Comparison of ENCODE assay signal across 22 cellular contexts in the genomic region with DNA sequence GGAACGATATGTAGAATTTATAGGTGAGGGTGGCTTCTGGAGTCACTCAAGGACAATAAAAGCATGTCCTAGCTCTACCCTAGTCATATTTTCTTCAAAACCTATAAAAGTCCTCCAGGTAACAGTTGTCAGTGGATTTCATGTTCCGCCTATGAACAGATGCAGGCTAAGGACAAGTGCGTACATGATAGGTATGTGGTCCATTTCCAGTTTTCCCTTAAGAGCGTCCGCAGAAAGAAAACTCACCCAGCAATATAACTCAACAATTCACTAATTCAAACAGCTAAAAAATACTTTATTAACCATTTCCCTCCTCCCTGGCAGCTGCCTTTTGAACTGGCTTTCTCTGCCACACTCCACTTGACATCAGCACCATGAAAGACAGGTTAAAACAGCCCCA. TPM values are rescaled to one million over a fixed set of nuclear protein-coding genes. Genes with fewer than 3 reads are reported as not detected.
A peak's percentile ranks its signal among the peaks of the same experiment; 100 is the strongest.
DNase-seq lines count a peak whose midpoint lies in the region; ATAC-seq, FAIRE-seq and TF ChIP-seq lines count a peak whose summit lies in the region.
"Had no signal": no experiment of that assay in that cellular context is flagged by ENCODE, and none has a peak within 500 bp of the region (broad histone marks: within the 10 kb centered on the region; RNA-seq: fewer than 3 reads in every experiment).

No MANE protein-coding gene starts in this region.

- peaks cover 100% of the 10 kb centered on the region for H3K79me2 ChIP-seq in neural progenitor cell (ENCODE audit: low read depth)

- 32 to 67% methylated on average over 5 of the region's 5 CpGs for WGBS in esophagus squamous epithelium, 2 donors

- H3K9ac ChIP-seq in neural progenitor cell = no peak overlapping the region
- H3K9ac ChIP-seq: KMS-11 had no signal

- H3K4me3 Mint-ChIP-seq in neural progenitor cell = no peak overlapping the region
- H3K4me3 Mint-ChIP-seq: CD8-positive, alpha-beta memory T cell had no signal

- FAIRE-seq in GM12892 (lab: Jason Lieb, UNC) = peak; percentile 21
- FAIRE-seq: G401.6, RCC 7860 had no signal

- H3K36me3 ChIP-seq in RWPE2 (ENCODE audit: low read depth) (no peaks in the 10 kb centered on the region), esophagus squamous epithelium (no peaks in the 10 kb centered on the region), neural progenitor cell (peaks cover 12% of the 10 kb centered on the region)

- H3K4me2 ChIP-seq in neural progenitor cell = no peak overlapping the region
- H3K4me2 ChIP-seq: KMS-11 had no signal

- H3K36me3 Mint-ChIP-seq in neural progenitor cell = no peaks in the 10 kb centered on the region

- no peaks in the 10 kb centered on the region for H3K27me3 Mint-ChIP-seq in neural progenitor cell (ENCODE audit: insufficient read depth, low read depth)

- H3K9me3 Mint-ChIP-seq in neural progenitor cell = peaks cover under 1% of the 10 kb centered on the region
- H3K9me3 Mint-ChIP-seq: CD8-positive, alpha-beta memory T cell had no signal

- no peak overlapping the region for H3K27ac Mint-ChIP-seq in neural progenitor cell
- H3K27ac Mint-ChIP-seq: CD8-positive, alpha-beta memory T cell had no signal

- intact Hi-C loops in esophagus squamous epithelium (cut with DNase I) (no loop called here), dorsolateral prefrontal cortex (cut with DNase I) (no loop called here)

- peaks cover 13% of the 10 kb centered on the region for H3K4me1 ChIP-seq in RWPE2 (ENCODE audit: insufficient read depth, poor library complexity, severe bottlenecking)
- H3K4me1 ChIP-seq in esophagus squamous epithelium = peaks cover 0 to 70% (median 2%) of the 10 kb centered on the region in 3 donors
- H3K4me1 ChIP-seq in neural progenitor cell = peaks cover 47% of the 10 kb centered on the region

- H3K9me3 ChIP-seq in RWPE2 (ENCODE audit: severe bottlenecking) = no peaks in the 10 kb centered on the region
- no peaks in the 10 kb centered on the region for H3K9me3 ChIP-seq in esophagus squamous epithelium
- no peaks in the 10 kb centered on the region for H3K9me3 ChIP-seq in neural progenitor cell (ENCODE audit: low read depth)
- H3K9me3 ChIP-seq: HAP-1 had no signal

- H3K4me3 ChIP-seq in RWPE2 (ENCODE audit: severe bottlenecking) (no peak overlapping the region), esophagus squamous epithelium (no peak overlapping the region), neural progenitor cell (no peak overlapping the region), dorsolateral prefrontal cortex (no peak overlapping the region)
- H3K4me3 ChIP-seq: HAP-1 had no signal

- H3K27ac ChIP-seq in RWPE2 (ENCODE audit: poor library complexity, severe bottlenecking) (peak overlapping the region; percentile 2), esophagus squamous epithelium (peak overlapping the region in 3 of 4 donors; percentile 33 to 67 (median 56)), neural progenitor cell (peak overlapping the region; percentile 21), dorsolateral prefrontal cortex (no peak overlapping the region)
- H3K27ac ChIP-seq: C4-2B, KMS-11 had no signal

- H2AFZ ChIP-seq in neural progenitor cell (replicated peaks) = no peak overlapping the region

- peaks cover 97% of the 10 kb centered on the region for H4K20me1 ChIP-seq in neural progenitor cell (ENCODE audit: low read depth)

- peaks cover 9% of the 10 kb centered on the region for H3F3A ChIP-seq in neural progenitor cell (ENCODE audit: low read depth)

- TF ChIP-seq CTCF in RWPE2 (IDR thresholded peaks at IDR 0.05; ENCODE audit: poor library complexity, severe bottlenecking) (no peak), esophagus squamous epithelium (IDR thresholded peaks at IDR 0.05) (no peak), neural progenitor cell (IDR thresholded peaks at IDR 0.05) (no peak), dorsolateral prefrontal cortex (IDR thresholded peaks at IDR 0.05 in 54 of 56, conservative IDR thresholded peaks at IDR 0.05 in 2 of 56; ENCODE audit: low read depth in 1 of 56, partially characterized antibody in 56 of 56) (no peak)

- ATAC-seq in RWPE2 (ENCODE audit: low read depth) (peak; percentile 46; the same call in 1 of the 3 replicates), HG03520 (IDR thresholded peaks at IDR 0.05; ENCODE audit: unreplicated experiment) (no peak)

- H3K27me3 ChIP-seq in RWPE2 (ENCODE audit: insufficient read depth, poor library complexity, severe bottlenecking) (no peaks in the 10 kb centered on the region), esophagus squamous epithelium (no peaks in the 10 kb centered on the region), neural progenitor cell (no peaks in the 10 kb centered on the region), dorsolateral prefrontal cortex (no peaks in the 10 kb centered on the region)

- TF ChIP-seq POLR2A in GM12892 (IDR thresholded peaks at IDR 0.05; ENCODE audit: low read depth, low read length) (no peak), esophagus squamous epithelium (IDR thresholded peaks at IDR 0.05) (no peak)

- DNase-seq in GM12892 (ENCODE audit: insufficient read length) (no peak), RWPE2 (ENCODE audit: low spot score) (no peak), esophagus squamous epithelium (lab: John Stamatoyannopoulos, UW) (no peak), neural progenitor cell (ENCODE audit: low spot score) (no peak), HCEC 1CT (no peak), SK-N-DZ (ENCODE audit: low spot score) (no peak), dorsolateral prefrontal cortex (no peak)
- DNase-seq: CD8-positive, alpha-beta memory T cell; IMR-90; NCI-H1092 treated with DMSO at 0.1 percent for 48 hours; NCI-H146; NCI-H2029; NCI-H2227 treated with DMSO at 0.1 percent for 48 hours; NCI-H510A; NCI-H748 treated with DMSO at 0.1 percent for 48 hours; Right ventricle myocardium superior had no signal

- no peaks in the 10 kb centered on the region for H3K4me1 Mint-ChIP-seq in neural progenitor cell
- H3K4me1 Mint-ChIP-seq: CD8-positive, alpha-beta memory T cell had no signal

RNA-seq across cellular contexts. Expression of a gene that starts 50.2 kb away (rescaled TPM):
- 18.9 TPM for polyA plus RNA-seq in GM12892 (2012; ENCODE audit: missing spikeins)
- 10 to 100 TPM in 1 of 4 donors, 1 to 10 TPM in 3; 1.3 to 10.4 (median 5.2) TPM for total RNA-seq in esophagus squamous epithelium
- total RNA-seq in neural progenitor cell (ENCODE audit: low replicate concordance) = 15.6 and 30.6 TPM in 2 replicates
- polyA plus RNA-seq in SK-N-DZ (2014; cell fraction: cytosol; rRNA removed) = 21.9 and 31.6 TPM in 2 replicates
- polyA plus RNA-seq in SK-N-DZ (2014; cell fraction: nucleus; rRNA removed) = 15.9 and 22.8 TPM in 2 replicates
- 10 to 100 TPM in 108 of 120 experiments, 1 to 10 TPM in 12; 3.1 to 23.2 (median 14.1) TPM for total RNA-seq in dorsolateral prefrontal cortex

RNA-seq across cellular contexts. Expression of a gene that starts 59.4 kb away (rescaled TPM):
- 0.59 TPM for polyA plus RNA-seq in GM12892 (2012; ENCODE audit: missing spikeins)
- total RNA-seq in esophagus squamous epithelium (10 to 100 TPM; 22.3 to 45.6 (median 35.1) TPM), neural progenitor cell (ENCODE audit: low replicate concordance) (219 and 274 TPM in 2 replicates), dorsolateral prefrontal cortex (10 to 100 TPM; 13.8 to 46.9 (median 27.6) TPM)
- polyA plus RNA-seq in SK-N-DZ (2014; cell fraction: cytosol; rRNA removed) = 14.2 and 18.5 TPM in 2 replicates
- polyA plus RNA-seq in SK-N-DZ (2014; cell fraction: nucleus; rRNA removed) = 23.9 and 26.1 TPM in 2 replicates

Comparison
In these comparisons a context has a peak if more than half of its experiments do, and no peak if none do; other contexts are left out.
1. H3K27ac ChIP-seq: peak in RWPE2 (single experiment), esophagus squamous epithelium (3 of 4) and neural progenitor cell (single experiment); none in dorsolateral prefrontal cortex (0 of 59).